Comparison of ENCODE assay signal across 8 cellular contexts in the genomic region with DNA sequence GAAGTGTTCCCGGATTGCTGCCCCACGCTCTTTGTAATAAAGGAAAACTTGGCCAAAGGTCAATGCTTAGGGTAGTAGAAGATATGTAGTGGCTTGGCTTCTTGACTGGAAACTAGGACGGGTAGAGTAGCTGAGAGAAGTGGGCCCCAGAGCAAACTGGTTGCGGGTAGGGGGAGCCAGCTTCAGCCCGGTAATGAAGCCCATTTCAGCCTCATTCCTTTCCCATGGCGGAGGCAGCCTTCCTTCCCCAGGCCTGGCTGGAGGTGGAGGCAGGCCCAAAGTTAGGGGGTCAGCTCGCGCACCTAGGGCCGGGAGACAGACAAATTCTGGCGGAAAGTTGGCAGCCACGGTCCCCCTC. TPM values are rescaled to one million over a fixed set of nuclear protein-coding genes. Genes with fewer than 3 reads are reported as not detected.
DNase-seq lines count a peak whose midpoint lies in the region; ATAC-seq, FAIRE-seq and TF ChIP-seq lines count a peak whose summit lies in the region.

No MANE protein-coding gene starts in this region.

- peak overlapping the region; percentile 81 for H3K27ac ChIP-seq in epithelial cell of prostate

- no peak for ATAC-seq in GM18498 (IDR thresholded peaks at IDR 0.05; ENCODE audit: unreplicated experiment)

- FAIRE-seq in GM12892 (lab: Jason Lieb, UNC) = no peak

- DNase-seq in GM12892 (ENCODE audit: insufficient read length) (peak; percentile 9), epithelial cell of prostate (ENCODE audit: low read depth, low spot score) (no peak), myocyte (ENCODE audit: low read depth) (peak; percentile 88), NCI-H146 treated with DMSO at 0.1 percent for 48 hours (lab: John Stamatoyannopoulos, UW; ENCODE audit: unreplicated experiment) (no peak), GM20000 (ENCODE audit: low spot score) (no peak)
- DNase-seq in stimulated activated naive CD4-positive, alpha-beta T cell treated with Interleukin-2 at 50 U/mL for 16 hours (lab: John Stamatoyannopoulos, UW) = no peak

- no peak for TF ChIP-seq POLR2A in GM12892 (IDR thresholded peaks at IDR 0.05; ENCODE audit: low read depth, low read length)

- no peak for TF ChIP-seq CTCF in GM20000 (IDR thresholded peaks at IDR 0.05; ENCODE audit: extremely low read depth, missing control alignments)

TF ChIP-seq in PFSK-1, 5 proteins besides CTCF, POLR2A, EP300 and RAD21:
- TF ChIP-seq TAF1 (IDR thresholded peaks at IDR 0.05; ENCODE audit: borderline replicate concordance, insufficient read depth, low read length) (peak; percentile 50; the same call in 1 of the 2 replicates), FOXP2 (optimal IDR thresholded peaks at IDR 0.05; ENCODE audit: borderline replicate concordance, extremely low read depth, extremely low read length, insufficient read depth) (no peak)
TF ChIP-seq in PFSK-1: peak in this region for 1.

RNA-seq across cellular contexts. Expression of a gene that starts 0.4 kb away (rescaled TPM):
- polyA plus RNA-seq in GM12892 (2012; ENCODE audit: missing spikeins) = 10.0 TPM
- polyA plus RNA-seq in PFSK-1 (2012; ENCODE audit: insufficient read length, low read depth) = 6.0 TPM
- 100 and 144 TPM in 2 replicates for total RNA-seq in myocyte
- polyA plus RNA-seq in myocyte (2012) = 76.9 TPM

Comparison
In these comparisons a context has a peak if more than half of its experiments do, and no peak if none do; other contexts are left out.
1. DNase-seq: peak in GM12892 (single experiment) and myocyte (single experiment); none in epithelial cell of prostate (single experiment), NCI-H146 treated with DMSO at 0.1 percent for 48 hours (single experiment), GM20000 (single experiment) and stimulated activated naive CD4-positive, alpha-beta T cell treated with Interleukin-2 at 50 U/mL for 16 hours (single experiment).